10 cellular contexts compared by ENCODE assay signal in genomic region chr7:66696774-66697191, GRCh38. TPM values are rescaled to one million over a fixed set of nuclear protein-coding genes. Genes with fewer than 3 reads are reported as not detected.
DNase-seq lines count a peak whose midpoint lies in the region; ATAC-seq and TF ChIP-seq lines count a peak whose summit lies in the region.
"Had no signal": no experiment of that assay in that cellular context is flagged by ENCODE, and none has a peak within 500 bp of the region (broad histone marks: within the 10 kb centered on the region; RNA-seq: fewer than 3 reads in every experiment).

No MANE protein-coding gene starts in this region.

- H3K36me3 Mint-ChIP-seq in activated CD4-positive, alpha-beta T cell treated with anti-CD3 and anti-CD28 coated beads for 36 hours (ENCODE audit: low read depth) = no peaks in the 10 kb centered on the region

- TF ChIP-seq CTCF in upper lobe of right lung (IDR thresholded peaks at IDR 0.05) = no peak

- H3K4me1 ChIP-seq in right cardiac atrium (ENCODE audit: control insufficient read depth, insufficient read depth, low read length) (no peaks in the 10 kb centered on the region), upper lobe of right lung (no peaks in the 10 kb centered on the region)

- H3K36me3 ChIP-seq in upper lobe of right lung = no peaks in the 10 kb centered on the region

- POLR2A ChIA-PET in activated CD4-positive, alpha-beta T cell treated with anti-CD3 and anti-CD28 coated beads for 36 hours (lab: Charles Lee) = no interaction called here

- H3K27ac Mint-ChIP-seq in activated CD4-positive, alpha-beta T cell treated with anti-CD3 and anti-CD28 coated beads for 36 hours = no peak overlapping the region

- ATAC-seq in right cardiac atrium (peak; percentile 4 to 20), left ventricle myocardium superior (no peak), upper lobe of right lung (peak; percentile 6), GM18520 (IDR thresholded peaks at IDR 0.05; ENCODE audit: unreplicated experiment) (no peak)
- ATAC-seq in activated CD4-positive, alpha-beta T cell treated with anti-CD3 and anti-CD28 coated beads for 36 hours = no peak

- intact Hi-C loops in right cardiac atrium (cut with DNase I) (no loop called here), left ventricle myocardium superior (cut with micrococcal nuclease) (no loop called here), upper lobe of right lung (cut with DNase I) (no loop called here)
- intact Hi-C loops in activated CD4-positive, alpha-beta T cell treated with anti-CD3 and anti-CD28 coated beads for 36 hours (cut with DNase I, micrococcal nuclease) = no loop called here

- no peaks in the 10 kb centered on the region for H3K9me3 ChIP-seq in right cardiac atrium (ENCODE audit: control insufficient read depth, low read length)
- no peaks in the 10 kb centered on the region for H3K9me3 ChIP-seq in upper lobe of right lung

- H3K4me3 Mint-ChIP-seq in activated CD4-positive, alpha-beta T cell treated with anti-CD3 and anti-CD28 coated beads for 36 hours = no peak overlapping the region
- H3K4me3 Mint-ChIP-seq: CD14-positive monocyte had no signal

- no peaks in the 10 kb centered on the region for H3K27me3 Mint-ChIP-seq in activated CD4-positive, alpha-beta T cell treated with anti-CD3 and anti-CD28 coated beads for 36 hours

- H3K9me3 Mint-ChIP-seq in activated CD4-positive, alpha-beta T cell treated with anti-CD3 and anti-CD28 coated beads for 36 hours (ENCODE audit: low read depth) = no peaks in the 10 kb centered on the region

- DNase-seq in right cardiac atrium (peak; percentile 35 to 79 (median 68)), left ventricle myocardium superior (no peak), NCI-H82 treated with DMSO at 0.1 percent for 48 hours (lab: John Stamatoyannopoulos, UW; ENCODE audit: unreplicated experiment) (peak; percentile 7), fibroblast of gingiva (ENCODE audit: low read depth) (peak; percentile 27), upper lobe of right lung (no peak)
- no peak for DNase-seq in activated CD4-positive, alpha-beta T cell treated with anti-CD3 and anti-CD28 coated beads for 36 hours
- DNase-seq in stimulated activated CD8-positive, alpha-beta memory T cell treated with anti-CD3 and anti-CD28 coated beads, Interleukin-4, amount 100 ng/mL, for 48 hours = no peak
- DNase-seq: activated naive CD4-positive, alpha-beta T cell treated with anti-CD3 and anti-CD28 coated beads, Interleukin-2, amount 50 U/mL, for 16 hours had no signal

- WGBS in right cardiac atrium = 74% methylated on average over 2 of the region's 2 CpGs

- H3K4me1 Mint-ChIP-seq in activated CD4-positive, alpha-beta T cell treated with anti-CD3 and anti-CD28 coated beads for 36 hours = no peaks in the 10 kb centered on the region
- H3K4me1 Mint-ChIP-seq: CD14-positive monocyte had no signal

- CTCF ChIA-PET in activated CD4-positive, alpha-beta T cell treated with anti-CD3 and anti-CD28 coated beads for 36 hours (lab: Charles Lee) = interaction anchor here (0.6 kb wide), 1 partner anchor 27 kb away, joined by 3 read pairs; no protein-coding TSS in a partner anchor

- H3K27ac ChIP-seq in right cardiac atrium (ENCODE audit: low read length) = no peak overlapping the region
- H3K27ac ChIP-seq in upper lobe of right lung = no peak overlapping the region

- no peaks in the 10 kb centered on the region for H3K27me3 ChIP-seq in right cardiac atrium (ENCODE audit: control insufficient read depth, insufficient read depth)
- no peaks in the 10 kb centered on the region for H3K27me3 ChIP-seq in upper lobe of right lung

- no peak overlapping the region for H3K4me3 ChIP-seq in right cardiac atrium (ENCODE audit: low read length)
- no peak overlapping the region for H3K4me3 ChIP-seq in upper lobe of right lung

RNA-seq across cellular contexts. Expression of gene RABGEF1, which starts 43.8 kb away (rescaled TPM):
- 10 to 100 TPM; 11.4 to 19.0 (median 16.5) TPM for total RNA-seq in right cardiac atrium
- polyA plus RNA-seq in right cardiac atrium = 7.7 TPM
- 17.6 TPM for total RNA-seq in left ventricle myocardium superior
- 23.1 TPM for total RNA-seq in upper lobe of right lung
- total RNA-seq in activated CD4-positive, alpha-beta T cell treated with anti-CD3 and anti-CD28 coated beads for 36 hours = 10 to 100 TPM; 19.3 to 22.5 TPM

Comparison
In these comparisons a context has a peak if more than half of its experiments do, and no peak if none do; other contexts are left out.
1. ATAC-seq: peak in right cardiac atrium (2 of 2) and upper lobe of right lung (single experiment); none in left ventricle myocardium superior (single experiment), GM18520 (single experiment) and activated CD4-positive, alpha-beta T cell treated with anti-CD3 and anti-CD28 coated beads for 36 hours (single experiment).
2. DNase-seq: peak in right cardiac atrium (3 of 3), NCI-H82 treated with DMSO at 0.1 percent for 48 hours (single experiment) and fibroblast of gingiva (single experiment); none in left ventricle myocardium superior (single experiment), upper lobe of right lung (single experiment), activated CD4-positive, alpha-beta T cell treated with anti-CD3 and anti-CD28 coated beads for 36 hours (single experiment) and stimulated activated CD8-positive, alpha-beta memory T cell treated with anti-CD3 and anti-CD28 coated beads, Interleukin-4, amount 100 ng/mL, for 48 hours (single experiment).